ENCODE assay signal across 8 cellular contexts in genomic region chr19:1592023-1592754, GRCh38. TPM values are rescaled to one million over a fixed set of nuclear protein-coding genes. Genes with fewer than 3 reads are reported as not detected.
DNase-seq lines count a peak whose midpoint lies in the region; ATAC-seq lines count a peak whose summit lies in the region.

No MANE protein-coding gene starts in this region.

- H4K8ac ChIP-seq in mesendoderm (ENCODE audit: low read depth, low read length), result peak overlapping the region; percentile 99

- H2BK5ac ChIP-seq in mesendoderm (ENCODE audit: low read length), result peak overlapping the region; percentile 47

- peaks cover 14% of the 10 kb centered on the region for H3K79me1 ChIP-seq in mesendoderm (ENCODE audit: low read length)

- H3K18ac ChIP-seq in mesendoderm (ENCODE audit: low read length), result peak overlapping the region; percentile 96

- H3K4me1 Mint-ChIP-seq in CD4-positive, CD25-positive, alpha-beta regulatory T cell, result peaks cover 0 to 23% (median 12%) of the 10 kb centered on the region in 4 donors
- H3K4me1 Mint-ChIP-seq in effector memory CD8-positive, alpha-beta T cell (ENCODE audit: low read depth in 2 of 2), result peaks cover 9 to 14% of the 10 kb centered on the region in 2 donors

- H2BK15ac ChIP-seq in mesendoderm (replicated peaks; ENCODE audit: low read depth), result no peak overlapping the region

- H3K56ac ChIP-seq in mesendoderm (ENCODE audit: low read length), result peak overlapping the region; percentile 94

- H3K27ac ChIP-seq in CD4-positive, CD25-positive, alpha-beta regulatory T cell (ENCODE audit: insufficient read depth, low read length, poor library complexity, severe bottlenecking), result peak overlapping the region; percentile 91
- H3K27ac ChIP-seq in mesendoderm (ENCODE audit: low read depth, low read length), result peak overlapping the region; percentile 100

- peaks cover 22% of the 10 kb centered on the region for H3K4me1 ChIP-seq in CD4-positive, CD25-positive, alpha-beta regulatory T cell (ENCODE audit: control insufficient read depth, insufficient read depth, low read length, poor library complexity, severe bottlenecking)
- H3K4me1 ChIP-seq in mesendoderm (ENCODE audit: control insufficient read depth, low read depth, low read length), result peaks cover 5% of the 10 kb centered on the region

- peaks cover 8% of the 10 kb centered on the region for H3K36me3 ChIP-seq in CD4-positive, CD25-positive, alpha-beta regulatory T cell (ENCODE audit: control insufficient read depth, insufficient read depth, low read length)
- peaks cover 1% of the 10 kb centered on the region for H3K36me3 ChIP-seq in mesendoderm (ENCODE audit: control insufficient read depth, insufficient read depth, low read length)

- ATAC-seq in CD4-positive, CD25-positive, alpha-beta regulatory T cell (ENCODE audit: low read depth in 2 of 2), result peak; percentile 83 to 84
- ATAC-seq in GM19324 (IDR thresholded peaks at IDR 0.05; ENCODE audit: low FRiP score, unreplicated experiment), result peak; percentile 80
- peak; percentile 35 for ATAC-seq in HG03457 (IDR thresholded peaks at IDR 0.05; ENCODE audit: unreplicated experiment)
- peak; percentile 84 for ATAC-seq in effector memory CD8-positive, alpha-beta T cell (replicated peaks)

- H4K5ac ChIP-seq in mesendoderm (ENCODE audit: low read length), result peak overlapping the region; percentile 6

- peak overlapping the region; percentile 82 to 94 (median 86) for H3K27ac Mint-ChIP-seq in CD4-positive, CD25-positive, alpha-beta regulatory T cell
- H3K27ac Mint-ChIP-seq in effector memory CD8-positive, alpha-beta T cell, result peak overlapping the region; percentile 65 to 92

- H3K4me2 ChIP-seq in mesendoderm (ENCODE audit: low read length), result peak overlapping the region; percentile 94

- H2AK5ac ChIP-seq in mesendoderm (ENCODE audit: low read length), result peak overlapping the region; percentile 1

- peak overlapping the region; percentile 99 for H2BK120ac ChIP-seq in mesendoderm (ENCODE audit: low read depth, low read length)

- peak overlapping the region; percentile 53 for H3K4me3 ChIP-seq in CD4-positive, CD25-positive, alpha-beta regulatory T cell (ENCODE audit: low read depth, low read length)
- H3K4me3 ChIP-seq in mesendoderm (ENCODE audit: low read length), result peak overlapping the region; percentile 48

- H3K4me3 Mint-ChIP-seq in CD4-positive, CD25-positive, alpha-beta regulatory T cell, result peak overlapping the region; percentile 87 to 95 (median 92)
- H3K4me3 Mint-ChIP-seq in effector memory CD8-positive, alpha-beta T cell, result peak overlapping the region; percentile 89 to 91

- H3K27me3 ChIP-seq in CD4-positive, CD25-positive, alpha-beta regulatory T cell (ENCODE audit: control insufficient read depth, insufficient read depth, low read length), result no peaks in the 10 kb centered on the region
- no peaks in the 10 kb centered on the region for H3K27me3 ChIP-seq in mesendoderm (ENCODE audit: insufficient read depth, low read length, poor library complexity)

- H3K79me2 ChIP-seq in mesendoderm (ENCODE audit: control insufficient read depth, insufficient read depth, low read length), result peaks cover 33% of the 10 kb centered on the region

- H3K9me3 Mint-ChIP-seq in CD4-positive, CD25-positive, alpha-beta regulatory T cell, result no peaks in the 10 kb centered on the region
- no peaks in the 10 kb centered on the region for H3K9me3 Mint-ChIP-seq in effector memory CD8-positive, alpha-beta T cell

- peak overlapping the region; percentile 99 for H3K4ac ChIP-seq in mesendoderm (ENCODE audit: low read depth, low read length)

- no peaks in the 10 kb centered on the region for H3K9me3 ChIP-seq in CD4-positive, CD25-positive, alpha-beta regulatory T cell (ENCODE audit: control insufficient read depth in 2 of 2, low read length in 2 of 2)

- peak overlapping the region; percentile 73 for H3K23ac ChIP-seq in mesendoderm (ENCODE audit: low read length)

- no CpG with 5 or more reads among the region's 94 CpGs for WGBS in mesendoderm (ENCODE audit: extremely low coverage, insufficient coverage, low lambda C conversion rate)

- DNase-seq in CD4-positive, CD25-positive, alpha-beta regulatory T cell, result peak; percentile 76 to 90 (median 88)
- peak; percentile 16 for DNase-seq in NCI-H748 treated with DMSO at 0.1 percent for 48 hours (lab: John Stamatoyannopoulos, UW)
- DNase-seq in activated CD8-positive, alpha-beta memory T cell treated with anti-CD3 and anti-CD28 coated beads for 4 hours (ENCODE audit: low read depth in 2 of 2), result peak; percentile 59 to 68
- peak; percentile 73 to 78 (median 77) for DNase-seq in effector memory CD8-positive, alpha-beta T cell
- peak; percentile 92 for DNase-seq in mesendoderm
- DNase-seq in stimulated activated CD8-positive, alpha-beta memory T cell treated with anti-CD3 and anti-CD28 coated beads, Interleukin-12 subunit alpha, Interleukin-12 subunit beta, amount 100 ng/mL, for 24 hours (ENCODE audit: extremely low read depth), result peak; percentile 60

- no peaks in the 10 kb centered on the region for H3K27me3 Mint-ChIP-seq in CD4-positive, CD25-positive, alpha-beta regulatory T cell
- no peaks in the 10 kb centered on the region for H3K27me3 Mint-ChIP-seq in effector memory CD8-positive, alpha-beta T cell

- peak overlapping the region; percentile 83 for H3K9ac ChIP-seq in mesendoderm (ENCODE audit: low read length)

- H3K36me3 Mint-ChIP-seq in CD4-positive, CD25-positive, alpha-beta regulatory T cell, result peaks cover under 1% of the 10 kb centered on the region
- H3K36me3 Mint-ChIP-seq in effector memory CD8-positive, alpha-beta T cell (ENCODE audit: insufficient read depth), result peaks cover 21% of the 10 kb centered on the region

RNA-seq across cellular contexts. Expression of gene MBD3, which starts 0.5 kb away (rescaled TPM):
- 39.7 TPM for total RNA-seq in CD4-positive, CD25-positive, alpha-beta regulatory T cell
- 1 to 10 TPM; 4.8 to 6.3 (median 5.6) TPM for polyA plus RNA-seq in CD4-positive, CD25-positive, alpha-beta regulatory T cell
- 64.6 TPM for polyA plus RNA-seq in mesendoderm (2013, experiment 1 of 2)
- polyA plus RNA-seq in mesendoderm (2013, experiment 2 of 2), result 63.6 TPM

RNA-seq across cellular contexts. Expression of gene UQCR11, which starts 13.1 kb away (rescaled TPM):
- total RNA-seq in CD4-positive, CD25-positive, alpha-beta regulatory T cell, result 126 TPM
- 100 to 1,000 TPM; 574 to 819 (median 585) TPM for polyA plus RNA-seq in CD4-positive, CD25-positive, alpha-beta regulatory T cell
- polyA plus RNA-seq in mesendoderm (2013, experiment 1 of 2), result 102 TPM
- polyA plus RNA-seq in mesendoderm (2013, experiment 2 of 2), result 103 TPM

RNA-seq across cellular contexts. Expression of gene MEX3D, which starts 24.1 kb away (rescaled TPM):
- 3.6 TPM for total RNA-seq in CD4-positive, CD25-positive, alpha-beta regulatory T cell
- under 1 TPM in 1 of 4 donors, not detected in 3; 0.21 TPM for polyA plus RNA-seq in CD4-positive, CD25-positive, alpha-beta regulatory T cell
- 42.3 TPM for polyA plus RNA-seq in mesendoderm (2013, experiment 1 of 2)
- 50.4 TPM for polyA plus RNA-seq in mesendoderm (2013, experiment 2 of 2)

Comparison
In these comparisons a context has a peak if more than half of its experiments do, and no peak if none do; other contexts are left out.
1. Peak in every context shown above with its lines: DNase-seq, ATAC-seq, H3K4me3 ChIP-seq and H3K27ac ChIP-seq.
2. DNase-seq: peak in every context shown above with its lines; median percentile 92 in mesendoderm; 88 in CD4-positive, CD25-positive, alpha-beta regulatory T cell; 77 in effector memory CD8-positive, alpha-beta T cell; 64 in activated CD8-positive, alpha-beta memory T cell treated with anti-CD3 and anti-CD28 coated beads for 4 hours; 60 in stimulated activated CD8-positive, alpha-beta memory T cell treated with anti-CD3 and anti-CD28 coated beads, Interleukin-12 subunit alpha, Interleukin-12 subunit beta, amount 100 ng/mL, for 24 hours; 16 in NCI-H748 treated with DMSO at 0.1 percent for 48 hours.